ENCODE assay signal across 13 cellular contexts in the genomic region with DNA sequence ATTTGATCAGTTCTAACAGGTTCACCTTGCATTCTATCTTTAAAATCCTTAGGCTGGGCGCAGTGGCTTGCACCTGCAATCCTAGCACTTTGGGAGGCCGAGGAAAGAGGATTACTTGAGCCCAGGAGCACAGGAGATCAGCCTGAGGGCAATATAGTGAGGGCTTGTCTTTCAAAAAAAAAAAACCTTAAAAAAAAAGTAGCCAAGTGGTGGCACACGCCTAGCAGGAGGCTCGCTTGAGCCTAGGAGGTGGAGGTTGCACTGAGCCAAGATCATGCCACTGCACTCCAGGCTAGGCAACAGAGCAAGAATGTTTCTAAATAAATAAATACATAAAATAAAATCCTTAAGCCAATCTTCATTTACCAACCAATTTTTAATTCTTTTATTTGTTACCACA.
DNase-seq lines count a peak whose midpoint lies in the region; ATAC-seq and TF ChIP-seq lines count a peak whose summit lies in the region.
"Had no signal": no experiment of that assay in that cellular context is flagged by ENCODE, and none has a peak within 500 bp of the region (broad histone marks: within the 10 kb centered on the region; RNA-seq: fewer than 3 reads in every experiment).

No MANE protein-coding gene starts in this region.

- H3K9me2 ChIP-seq in hepatocyte (replicated peaks; ENCODE audit: insufficient read depth) = no peaks in the 10 kb centered on the region

- no peak overlapping the region; the same call in 1 of the 2 replicates for H3K4me3 ChIP-seq in OCI-LY3 (ENCODE audit: low read length)
- peak overlapping the region; percentile 7 for H3K4me3 ChIP-seq in hepatocyte
- H3K4me3 ChIP-seq in smooth muscle cell = peak overlapping the region; percentile 73
- no peak overlapping the region for H3K4me3 ChIP-seq in ovary

- intact Hi-C loops in ovary (cut with DNase I) = no loop called here

- H3K9me3 Mint-ChIP-seq in activated CD8-positive, alpha-beta memory T cell treated with anti-CD3 and anti-CD28 coated beads, Interleukin-2, amount 10 ng/mL, durations not matched to agents 7 days and 5 days (ENCODE audit: low read depth) = no peaks in the 10 kb centered on the region
- peaks cover 6% of the 10 kb centered on the region for H3K9me3 Mint-ChIP-seq in WTC11
- H3K9me3 Mint-ChIP-seq: activated T-helper 2 cell treated with anti-CD3 and anti-CD28 coated beads, Interferon-gamma antibody, Interleukin-2, Interleukin-4, amounts not matched to agents 10 μg/mL and 5 μg/mL and 100 μg/mL, durations not matched to agents 14 hours and 24 hours and 36 hours had no signal

- H3K9me3 ChIP-seq in OCI-LY3 (ENCODE audit: insufficient read depth, low read length) (no peaks in the 10 kb centered on the region), hepatocyte (ENCODE audit: low read depth) (no peaks in the 10 kb centered on the region), smooth muscle cell (replicated peaks; ENCODE audit: low read depth) (no peaks in the 10 kb centered on the region), ovary (no peaks in the 10 kb centered on the region)

- no peak overlapping the region for H3K9ac ChIP-seq in OCI-LY3 (ENCODE audit: low read length)
- H3K9ac ChIP-seq in smooth muscle cell (ENCODE audit: low read depth) = no peak overlapping the region
- H3K9ac ChIP-seq: parathyroid adenoma had no signal

- H3K79me2 ChIP-seq in OCI-LY3 (ENCODE audit: low read length) (peaks cover 28% of the 10 kb centered on the region), hepatocyte (peaks cover 22% of the 10 kb centered on the region), smooth muscle cell (ENCODE audit: low read depth) (peaks cover 8% of the 10 kb centered on the region)
- H3K79me2 ChIP-seq: parathyroid adenoma had no signal

- TF ChIP-seq POLR2A in ovary (IDR thresholded peaks at IDR 0.05) = no peak

- H3K36me3 Mint-ChIP-seq in activated CD8-positive, alpha-beta memory T cell treated with anti-CD3 and anti-CD28 coated beads, Interleukin-2, amount 10 ng/mL, durations not matched to agents 7 days and 5 days = peaks cover 35% of the 10 kb centered on the region
- peaks cover 28% of the 10 kb centered on the region for H3K36me3 Mint-ChIP-seq in WTC11

- TF ChIP-seq EP300 in ovary (IDR thresholded peaks at IDR 0.05) = no peak

- CTCF ChIA-PET in activated CD8-positive, alpha-beta memory T cell treated with anti-CD3 and anti-CD28 coated beads, Interleukin-2, amount 10 ng/mL, durations not matched to agents 7 days and 5 days (lab: Charles Lee) = no interaction called here
- CTCF ChIA-PET in WTC11 (lab: Charles Lee) = no interaction called here

- H3K36me3 ChIP-seq in OCI-LY3 (replicated peaks; ENCODE audit: low read depth, low read length) (peaks cover 37% of the 10 kb centered on the region), hepatocyte (replicated peaks; ENCODE audit: insufficient read depth, low read depth) (no peaks in the 10 kb centered on the region), smooth muscle cell (ENCODE audit: low read depth) (no peaks in the 10 kb centered on the region), ovary (no peaks in the 10 kb centered on the region)

- H3K27me3 ChIP-seq in OCI-LY3 (ENCODE audit: low read depth, low read length) (no peaks in the 10 kb centered on the region), hepatocyte (no peaks in the 10 kb centered on the region), smooth muscle cell (ENCODE audit: low read depth) (no peaks in the 10 kb centered on the region), ovary (no peaks in the 10 kb centered on the region)

- WGBS in hepatocyte (ENCODE audit: low lambda C conversion rate, missing lambda C conversion rate) = 87% methylated on average over 4 of the region's 4 CpGs
- WGBS in smooth muscle cell (ENCODE audit: low lambda C conversion rate) = 90% methylated on average over 4 of the region's 4 CpGs
- WGBS in ovary, 3 donors = 90 to 93% (median 91%) methylated on average over 4 of the region's 4 CpGs

- no peak for ATAC-seq in activated CD8-positive, alpha-beta memory T cell treated with anti-CD3 and anti-CD28 coated beads, Interleukin-2, amount 10 ng/mL, durations not matched to agents 7 days and 5 days
- ATAC-seq in GM18909 (IDR thresholded peaks at IDR 0.05; ENCODE audit: poor library complexity, unreplicated experiment) (no peak), WTC11 (no peak)

- H3F3A ChIP-seq in smooth muscle cell (ENCODE audit: low read depth) = peaks cover 15% of the 10 kb centered on the region

- H3K27ac ChIP-seq in OCI-LY3 (ENCODE audit: low read length) (no peak overlapping the region), hepatocyte (peak overlapping the region; percentile 87), smooth muscle cell (ENCODE audit: low read depth) (no peak overlapping the region), ovary (no peak overlapping the region)

- H2AFZ ChIP-seq in OCI-LY3 (ENCODE audit: low read depth, low read length) = no peak overlapping the region
- H2AFZ ChIP-seq in hepatocyte = no peak overlapping the region
- no peak overlapping the region for H2AFZ ChIP-seq in smooth muscle cell (ENCODE audit: low read depth)

- H3K27me3 Mint-ChIP-seq in activated CD8-positive, alpha-beta memory T cell treated with anti-CD3 and anti-CD28 coated beads, Interleukin-2, amount 10 ng/mL, durations not matched to agents 7 days and 5 days = no peaks in the 10 kb centered on the region
- H3K27me3 Mint-ChIP-seq in WTC11 (ENCODE audit: low read depth) = no peaks in the 10 kb centered on the region; the same call in 1 of the 2 replicates

- H3K4me1 Mint-ChIP-seq in activated CD8-positive, alpha-beta memory T cell treated with anti-CD3 and anti-CD28 coated beads, Interleukin-2, amount 10 ng/mL, durations not matched to agents 7 days and 5 days = peaks cover 32% of the 10 kb centered on the region
- H3K4me1 Mint-ChIP-seq in WTC11 = peaks cover 27% of the 10 kb centered on the region

- POLR2A ChIA-PET in WTC11 (lab: Charles Lee) = no interaction called here

- H3K4me1 ChIP-seq in OCI-LY3 (ENCODE audit: low read length) = peaks cover 41% of the 10 kb centered on the region
- H3K4me1 ChIP-seq in hepatocyte (ENCODE audit: insufficient read depth) = peaks cover 26% of the 10 kb centered on the region
- H3K4me1 ChIP-seq in smooth muscle cell (ENCODE audit: low read depth) = peaks cover 19% of the 10 kb centered on the region
- H3K4me1 ChIP-seq in ovary (ENCODE audit: insufficient read depth) = peaks cover 3% of the 10 kb centered on the region

- H3K4me3 Mint-ChIP-seq in activated CD8-positive, alpha-beta memory T cell treated with anti-CD3 and anti-CD28 coated beads, Interleukin-2, amount 10 ng/mL, durations not matched to agents 7 days and 5 days = peak overlapping the region; percentile 20
- H3K4me3 Mint-ChIP-seq in WTC11 = no peak overlapping the region

- H3K4me2 ChIP-seq in OCI-LY3 (ENCODE audit: low read length) (peak overlapping the region; percentile 84; the same call in 1 of the 2 replicates), hepatocyte (peak overlapping the region; percentile 72), smooth muscle cell (no peak overlapping the region)

- no peak overlapping the region for H3K27ac Mint-ChIP-seq in activated CD8-positive, alpha-beta memory T cell treated with anti-CD3 and anti-CD28 coated beads, Interleukin-2, amount 10 ng/mL, durations not matched to agents 7 days and 5 days
- no peak overlapping the region for H3K27ac Mint-ChIP-seq in WTC11

- TF ChIP-seq CTCF in OCI-LY3 (IDR thresholded peaks at IDR 0.05; ENCODE audit: low read depth, low read length) = no peak
- TF ChIP-seq CTCF in hepatocyte (IDR thresholded peaks at IDR 0.05; ENCODE audit: poor library complexity) = no peak
- no peak for TF ChIP-seq CTCF in smooth muscle cell (IDR thresholded peaks at IDR 0.05; ENCODE audit: borderline replicate concordance, insufficient read depth, poor library complexity, severe bottlenecking)
- no peak for TF ChIP-seq CTCF in WTC11 (IDR thresholded peaks at IDR 0.05)
- no peak for TF ChIP-seq CTCF in ovary (IDR thresholded peaks at IDR 0.05)

- DNase-seq in activated CD8-positive, alpha-beta memory T cell treated with anti-CD3 and anti-CD28 coated beads, Interleukin-2, amount 10 ng/mL, durations not matched to agents 7 days and 5 days = no peak
- DNase-seq in activated CD8-positive, alpha-beta memory T cell treated with anti-CD3 and anti-CD28 coated beads, Interleukin-2, amount 50 U/mL, for 48 hours = no peak
- DNase-seq in hepatocyte (ENCODE audit: low spot score) (no peak), smooth muscle cell (lab: John Stamatoyannopoulos, UW; ENCODE audit: unreplicated experiment) (no peak), WTC11 (ENCODE audit: low spot score) (no peak), ovary (no peak)
- DNase-seq: H9; NCI-H2227 treated with DMSO at 0.1 percent for 48 hours; stimulated activated CD4-positive, alpha-beta T cell treated with anti-CD3 and anti-CD28 coated beads, Interleukin-2, amount 100 ng/mL, for 48 hours had no signal

- H4K20me1 ChIP-seq in OCI-LY3 (ENCODE audit: insufficient read depth, low read length) (peaks cover 8% of the 10 kb centered on the region), hepatocyte (ENCODE audit: insufficient read depth, poor library complexity, severe bottlenecking) (no peaks in the 10 kb centered on the region), smooth muscle cell (ENCODE audit: low read depth) (peaks cover 11% of the 10 kb centered on the region)

TF ChIP-seq in WTC11, 78 proteins besides CTCF, POLR2A, EP300 and RAD21 (continues in another document):
- TF ChIP-seq, protein P1, sequence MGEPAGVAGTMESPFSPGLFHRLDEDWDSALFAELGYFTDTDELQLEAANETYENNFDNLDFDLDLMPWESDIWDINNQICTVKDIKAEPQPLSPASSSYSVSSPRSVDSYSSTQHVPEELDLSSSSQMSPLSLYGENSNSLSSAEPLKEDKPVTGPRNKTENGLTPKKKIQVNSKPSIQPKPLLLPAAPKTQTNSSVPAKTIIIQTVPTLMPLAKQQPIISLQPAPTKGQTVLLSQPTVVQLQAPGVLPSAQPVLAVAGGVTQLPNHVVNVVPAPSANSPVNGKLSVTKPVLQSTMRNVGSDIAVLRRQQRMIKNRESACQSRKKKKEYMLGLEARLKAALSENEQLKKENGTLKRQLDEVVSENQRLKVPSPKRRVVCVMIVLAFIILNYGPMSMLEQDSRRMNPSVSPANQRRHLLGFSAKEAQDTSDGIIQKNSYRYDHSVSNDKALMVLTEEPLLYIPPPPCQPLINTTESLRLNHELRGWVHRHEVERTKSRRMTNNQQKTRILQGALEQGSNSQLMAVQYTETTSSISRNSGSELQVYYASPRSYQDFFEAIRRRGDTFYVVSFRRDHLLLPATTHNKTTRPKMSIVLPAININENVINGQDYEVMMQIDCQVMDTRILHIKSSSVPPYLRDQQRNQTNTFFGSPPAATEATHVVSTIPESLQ (CRISPR knock-in tag; IDR thresholded peaks at IDR 0.05) = no peak
- no peak for TF ChIP-seq SP1 (CRISPR knock-in tag; conservative IDR thresholded peaks at IDR 0.05)

Comparison
In these comparisons a context has a peak if more than half of its experiments do, and no peak if none do; other contexts are left out.
1. H3K4me3 ChIP-seq: peak in hepatocyte (single experiment) and smooth muscle cell (single experiment); none in OCI-LY3 (single experiment) and ovary (single experiment).